Comparison of ENCODE assay signal across 32 cellular contexts in the genomic region with DNA sequence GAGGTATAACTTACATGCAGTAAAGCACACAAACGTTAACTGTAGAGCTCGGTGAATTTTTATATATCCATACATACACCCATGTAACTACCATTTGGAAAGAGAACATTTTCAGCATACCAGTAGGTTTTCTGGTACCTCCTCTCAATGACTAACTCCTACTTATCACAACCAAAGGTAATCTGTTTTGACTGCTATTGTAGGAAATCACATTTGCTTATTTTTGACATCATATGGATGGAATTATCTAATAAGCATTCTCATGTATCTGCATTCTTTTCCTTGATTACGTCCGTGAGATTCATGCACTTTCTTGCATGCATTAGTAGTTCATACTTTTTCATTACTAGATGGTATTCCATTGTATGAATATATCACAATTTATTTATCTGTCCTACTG.
"Had no signal": no experiment of that assay in that cellular context is flagged by ENCODE, and none has a peak within 500 bp of the region (broad histone marks: within the 10 kb centered on the region; RNA-seq: fewer than 3 reads in every experiment).

No MANE protein-coding gene starts in this region.

- ATAC-seq: activated CD4-positive, alpha-beta T cell treated with anti-CD3 and anti-CD28 coated beads for 36 hours; activated CD8-positive, alpha-beta memory T cell treated with anti-CD3 and anti-CD28 coated beads, Interleukin-2, amount 10 ng/mL, durations not matched to agents 7 days and 5 days; gastrocnemius medialis; left cardiac atrium; left ventricle myocardium superior; pancreas; stimulated activated naive B cell treated with anti-CD40 and anti-IgM and Interleukin-4, amounts not matched to agents 10 μg/mL and 1 μg/mL and 100 μg/mL, for 72 hours; upper lobe of right lung had no signal

- H3K27ac Mint-ChIP-seq: activated CD4-positive, alpha-beta T cell treated with anti-CD3 and anti-CD28 coated beads for 36 hours; activated CD8-positive, alpha-beta memory T cell treated with anti-CD3 and anti-CD28 coated beads, Interleukin-2, amount 10 ng/mL, durations not matched to agents 7 days and 5 days; activated CD8-positive, alpha-beta T cell treated with anti-CD3 and anti-CD28 coated beads, Interleukin-2, amount 10 ng/mL, durations not matched to agents 7 days and 5 days; activated naive CD8-positive, alpha-beta T cell; activated T-helper 2 cell treated with anti-CD3 and anti-CD28 coated beads, Interferon-gamma antibody, Interleukin-2, Interleukin-4, amounts not matched to agents 10 μg/mL and 5 μg/mL and 100 μg/mL, durations not matched to agents 14 hours and 24 hours and 36 hours; dendritic cell treated with granulocyte-macrophage colony-stimulating factor and Interleukin-4, amounts not matched to agents 40 ng/mL and 50 ng/mL, for 4 days; stimulated activated naive B cell treated with anti-CD40 and anti-IgM and Interleukin-4, amounts not matched to agents 10 μg/mL and 1 μg/mL and 100 μg/mL, for 72 hours had no signal

- H3K27me3 Mint-ChIP-seq: activated CD4-positive, alpha-beta T cell treated with anti-CD3 and anti-CD28 coated beads for 36 hours; activated CD8-positive, alpha-beta memory T cell treated with anti-CD3 and anti-CD28 coated beads, Interleukin-2, amount 10 ng/mL, durations not matched to agents 7 days and 5 days; activated naive CD8-positive, alpha-beta T cell; dendritic cell treated with granulocyte-macrophage colony-stimulating factor and Interleukin-4, amounts not matched to agents 40 ng/mL and 50 ng/mL, for 4 days; naive B cell; stimulated activated naive B cell treated with anti-CD40 and anti-IgM and Interleukin-4, amounts not matched to agents 10 μg/mL and 1 μg/mL and 100 μg/mL, for 72 hours had no signal

- H3K27ac ChIP-seq: adrenal gland, ascending aorta, breast epithelium, epithelial cell of prostate, esophagus squamous epithelium, gastrocnemius medialis, pancreas, prostate gland, stomach, upper lobe of right lung had no signal

- H3K9me3 Mint-ChIP-seq: activated T-helper 2 cell treated with anti-CD3 and anti-CD28 coated beads, Interferon-gamma antibody, Interleukin-2, Interleukin-4, amounts not matched to agents 10 μg/mL and 5 μg/mL and 100 μg/mL, durations not matched to agents 14 hours and 24 hours and 36 hours; dendritic cell treated with granulocyte-macrophage colony-stimulating factor and Interleukin-4, amounts not matched to agents 40 ng/mL and 50 ng/mL, for 4 days; naive B cell; stimulated activated naive B cell treated with anti-CD40 and anti-IgM and Interleukin-4, amounts not matched to agents 10 μg/mL and 1 μg/mL and 100 μg/mL, for 72 hours; T-helper 2 cell treated with Interferon-gamma antibody and Interleukin-4, amounts not matched to agents 5 μg/mL and 100 μg/mL, for 36 hours had no signal

- H3K36me3 Mint-ChIP-seq: naive B cell had no signal

- H3K27me3 ChIP-seq: adrenal gland, ascending aorta, breast epithelium, esophagus squamous epithelium, gastrocnemius medialis, pancreas, stomach, thyroid gland, upper lobe of right lung had no signal

- H3K4me3 ChIP-seq: adrenal gland, ascending aorta, breast epithelium, esophagus squamous epithelium, gastrocnemius medialis, pancreas, prostate gland, stomach, thyroid gland, upper lobe of right lung had no signal

- DNase-seq: activated CD4-positive, alpha-beta T cell treated with anti-CD3 and anti-CD28 coated beads for 36 hours; activated CD4-positive, CD25-positive, alpha-beta regulatory T cell; activated CD8-positive, alpha-beta memory T cell treated with anti-CD3 and anti-CD28 coated beads, Interleukin-2, amount 10 ng/mL, durations not matched to agents 7 days and 5 days; activated CD8-positive, alpha-beta T cell treated with anti-CD3 and anti-CD28 coated beads, Interleukin-2, amount 10 ng/mL, durations not matched to agents 7 days and 5 days; activated T-cell treated with anti-CD3 and anti-CD28 coated beads, Interleukin-2, amount 50 U/mL, for 48 hours; adrenal gland; central memory CD4-positive, alpha-beta T cell; effector CD4-positive, alpha-beta T cell; esophagus squamous epithelium; gastrocnemius medialis; glutamatergic neuron; islet precursor cell; left cardiac atrium; left ventricle myocardium superior; naive B cell; nucleus accumbens; pancreas; retina; stimulated activated CD4-positive, alpha-beta T cell treated with anti-CD3 and anti-CD28 coated beads, Interleukin-15, amount 100 ng/mL, for 24 hours; stimulated activated CD4-positive, alpha-beta T cell treated with anti-CD3 and anti-CD28 coated beads, Interleukin-2, amount 100 ng/mL, for 24 hours; stimulated activated naive B cell treated with anti-CD40 and anti-IgM and Interleukin-4, amounts not matched to agents 10 μg/mL and 1 μg/mL and 100 μg/mL, for 72 hours; stomach; thyroid gland; upper lobe of right lung had no signal

- H3K4me3 Mint-ChIP-seq: activated CD4-positive, alpha-beta T cell treated with anti-CD3 and anti-CD28 coated beads for 36 hours; activated CD8-positive, alpha-beta memory T cell treated with anti-CD3 and anti-CD28 coated beads, Interleukin-2, amount 10 ng/mL, durations not matched to agents 7 days and 5 days; activated CD8-positive, alpha-beta T cell treated with anti-CD3 and anti-CD28 coated beads, Interleukin-2, amount 10 ng/mL, durations not matched to agents 7 days and 5 days; activated naive CD8-positive, alpha-beta T cell; dendritic cell treated with granulocyte-macrophage colony-stimulating factor and Interleukin-4, amounts not matched to agents 40 ng/mL and 50 ng/mL, for 4 days; naive B cell; stimulated activated naive B cell treated with anti-CD40 and anti-IgM and Interleukin-4, amounts not matched to agents 10 μg/mL and 1 μg/mL and 100 μg/mL, for 72 hours; T-helper 2 cell treated with Interferon-gamma antibody and Interleukin-4, amounts not matched to agents 5 μg/mL and 100 μg/mL, for 36 hours had no signal

- H3K4me1 ChIP-seq: ascending aorta, breast epithelium, prostate gland had no signal

- H3K36me3 ChIP-seq: adrenal gland, ascending aorta, breast epithelium, gastrocnemius medialis, pancreas, prostate gland, stomach, thyroid gland, upper lobe of right lung had no signal

- H3K9me3 ChIP-seq: adrenal gland, ascending aorta, breast epithelium, esophagus squamous epithelium, gastrocnemius medialis, pancreas, prostate gland, stomach, thyroid gland, upper lobe of right lung had no signal
